18 cellular contexts compared by ENCODE assay signal in the genomic region with DNA sequence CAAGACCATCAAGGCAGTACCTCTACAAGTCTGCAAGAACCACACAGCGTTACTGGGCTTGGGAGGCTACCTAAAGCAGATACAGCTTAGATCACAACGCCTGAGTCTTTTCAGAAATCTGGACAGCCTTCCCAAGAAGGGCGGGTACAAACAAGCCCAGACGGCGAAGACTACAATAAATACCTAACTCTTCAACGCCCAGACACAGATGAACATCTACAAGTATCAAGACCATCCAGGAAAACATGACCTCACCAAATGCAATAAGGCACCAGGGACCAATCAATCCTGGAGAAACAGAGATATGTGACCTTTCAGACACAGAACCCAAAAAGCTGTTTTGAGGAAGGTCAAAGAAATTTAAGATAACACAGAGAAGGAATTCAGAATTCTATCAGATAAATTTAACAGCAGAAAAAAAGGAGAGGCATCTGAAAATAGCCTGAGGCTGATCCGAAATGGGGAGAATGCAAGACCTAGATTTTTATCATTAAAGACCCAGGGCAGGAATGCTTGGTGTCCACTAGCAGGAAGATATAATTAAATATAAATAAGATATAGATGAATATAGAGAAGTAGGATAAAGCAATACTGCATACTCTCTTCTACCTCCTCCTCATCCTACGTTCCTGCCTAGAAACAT.
"Had no signal": no experiment of that assay in that cellular context is flagged by ENCODE, and none has a peak within 500 bp of the region (broad histone marks: within the 10 kb centered on the region; RNA-seq: fewer than 3 reads in every experiment).

No MANE protein-coding gene starts in this region.

- H3K36me3 ChIP-seq: ascending aorta, lower lobe of right lung, right atrium auricular region had no signal

- ATAC-seq: activated CD8-positive, alpha-beta T cell treated with anti-CD3 and anti-CD28 coated beads, Interleukin-2, amount 10 ng/mL, durations not matched to agents 7 days and 5 days; activated T-cell treated with anti-CD3 and anti-CD28 coated beads, Interleukin-2, amount 50 U/mL, for 4 hours; lower lobe of right lung had no signal

- H3K27ac ChIP-seq: ascending aorta, lower lobe of right lung, right atrium auricular region had no signal

- H3K9me3 ChIP-seq: ascending aorta, lower lobe of right lung, right atrium auricular region had no signal

- H3K27me3 ChIP-seq: ascending aorta, right atrium auricular region had no signal

- DNase-seq: activated CD4-positive, alpha-beta T cell treated with anti-CD3 and anti-CD28 coated beads, Interleukin-2, amount 10 ng/mL, durations not matched to agents 24 days and 14 days; activated CD8-positive, alpha-beta T cell treated with anti-CD3 and anti-CD28 coated beads, Interleukin-2, amount 10 ng/mL, durations not matched to agents 7 days and 5 days; activated effector memory CD4-positive, alpha-beta T cell treated with anti-CD3 and anti-CD28 coated beads, Interleukin-2, amount 50 U/mL, for 16 hours; activated naive CD4-positive, alpha-beta T cell treated with anti-CD3 and anti-CD28 coated beads, Interleukin-2, amount 50 U/mL, for 16 hours; activated T-cell treated with anti-CD3 and anti-CD28 coated beads, Interleukin-2, amount 50 U/mL, for 4 hours; cerebellar nuclear complex; cortex of kidney; foreskin fibroblast; hippocampal formation; lower lobe of right lung; nucleus accumbens; stimulated activated naive CD8-positive, alpha-beta T cell treated with anti-CD3 and anti-CD28 coated beads, Interleukin-15, amount 100 ng/mL, for 72 hours; T-helper 1 cell; T1000 had no signal

- H3K4me3 ChIP-seq: ascending aorta, lower lobe of right lung, right atrium auricular region had no signal

- FAIRE-seq: endometrium, islet of Langerhans had no signal
